In the genomic region with DNA sequence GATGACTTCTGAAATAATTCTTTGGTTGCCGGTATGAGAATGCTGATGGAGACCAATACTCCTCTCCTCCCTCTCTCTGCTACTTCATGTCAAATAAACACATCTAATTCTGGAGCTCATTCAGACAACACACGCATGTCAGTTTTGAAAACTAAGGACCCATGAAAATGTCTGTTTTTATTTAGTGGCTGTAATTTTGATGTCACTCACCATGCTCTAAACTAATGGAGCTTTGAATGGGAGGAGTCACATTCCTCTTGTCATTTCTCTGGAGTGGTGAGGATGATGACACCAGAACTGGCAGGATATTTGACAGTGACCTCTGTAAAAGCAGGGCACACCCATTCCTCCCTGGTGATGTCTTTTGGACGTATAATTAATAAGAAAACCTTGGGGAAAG, we compare ENCODE assay signal across 16 cellular contexts.
A peak's percentile ranks its signal among the peaks of the same experiment; 100 is the strongest.
DNase-seq lines count a peak whose midpoint lies in the region; ATAC-seq and TF ChIP-seq lines count a peak whose summit lies in the region.
"Had no signal": no experiment of that assay in that cellular context is flagged by ENCODE, and none has a peak within 500 bp of the region (broad histone marks: within the 10 kb centered on the region; RNA-seq: fewer than 3 reads in every experiment).

No MANE protein-coding gene starts in this region.

- WGBS in right cardiac atrium: 49% methylated on average over 3 of the region's 3 CpGs

- no peaks in the 10 kb centered on the region for H3K36me3 ChIP-seq in skeletal muscle satellite cell (ENCODE audit: insufficient read depth, low read length)
- H3K36me3 ChIP-seq: spleen had no signal

- H3K4me3 ChIP-seq in right cardiac atrium (ENCODE audit: low read length): no peak overlapping the region
- no peak overlapping the region for H3K4me3 ChIP-seq in skeletal muscle satellite cell (ENCODE audit: low read length)
- H3K4me3 ChIP-seq: spleen had no signal

- H3K36me3 Mint-ChIP-seq in MCF 10A (ENCODE audit: insufficient read depth, unreplicated experiment): no peaks in the 10 kb centered on the region

- H3K4me2 ChIP-seq in skeletal muscle satellite cell (ENCODE audit: low read length): peak overlapping the region; percentile 46

- H3K4me1 Mint-ChIP-seq in MCF 10A (ENCODE audit: insufficient read depth, unreplicated experiment): peaks cover 32% of the 10 kb centered on the region

- H3K27me3 Mint-ChIP-seq in MCF 10A (ENCODE audit: insufficient read depth, unreplicated experiment): no peaks in the 10 kb centered on the region
- H3K27me3 Mint-ChIP-seq: IgD-negative memory B cell had no signal

- POLR2A ChIA-PET in MCF 10A (lab: Yijun Ruan, JAX): interaction anchor here (0.6 to 1.8 kb wide), 3 partner anchors 51 to 161 kb away, joined by 3 to 5 read pairs (median 3); no protein-coding TSS in a partner anchor

- H3K9me3 ChIP-seq in right cardiac atrium (ENCODE audit: control insufficient read depth, low read length) (no peaks in the 10 kb centered on the region), skeletal muscle satellite cell (replicated peaks; ENCODE audit: low read length) (no peaks in the 10 kb centered on the region)
- H3K9me3 ChIP-seq: spleen had no signal

- H3K27ac ChIP-seq in right cardiac atrium (ENCODE audit: low read length): no peak overlapping the region
- H3K27ac ChIP-seq: 22Rv1, spleen had no signal

- H3K27ac Mint-ChIP-seq in MCF 10A (ENCODE audit: low read depth, unreplicated experiment): no peak overlapping the region
- H3K27ac Mint-ChIP-seq: activated CD8-positive, alpha-beta T cell treated with anti-CD3 and anti-CD28 coated beads, Interleukin-2, amount 10 ng/mL, durations not matched to agents 7 days and 5 days; IgD-negative memory B cell had no signal

- ATAC-seq in SK-N-SH treated with all-trans-retinoic acid at 6 μM for 48 hours: peak; percentile 19; the same call in 1 of the 3 replicates
- peak; percentile 67 to 73 for ATAC-seq in right cardiac atrium
- ATAC-seq in sciatic nerve: no peak
- ATAC-seq: activated CD8-positive, alpha-beta T cell treated with anti-CD3 and anti-CD28 coated beads, Interleukin-2, amount 10 ng/mL, durations not matched to agents 7 days and 5 days; left lobe of liver had no signal

- peak; percentile 48 for DNase-seq in DMS53 (lab: John Stamatoyannopoulos, UW)
- no peak for DNase-seq in DMS53 treated with DMSO at 0.1 percent for 48 hours (lab: John Stamatoyannopoulos, UW; ENCODE audit: unreplicated experiment)
- no peak for DNase-seq in right cardiac atrium
- no peak for DNase-seq in MCF 10A (ENCODE audit: unreplicated experiment)
- no peak for DNase-seq in sciatic nerve (ENCODE audit: low spot score)
- DNase-seq in hypothalamus (lab: John Stamatoyannopoulos, UW): no peak
- DNase-seq: activated CD8-positive, alpha-beta T cell treated with anti-CD3 and anti-CD28 coated beads, Interleukin-2, amount 10 ng/mL, durations not matched to agents 7 days and 5 days; activated effector memory CD4-positive, alpha-beta T cell treated with anti-CD3 and anti-CD28 coated beads, Interleukin-2, amount 50 U/mL, for 16 hours; effector memory CD4-positive, alpha-beta T cell; NCI-H526; spleen had no signal

- no peak for TF ChIP-seq CTCF in MCF 10A (IDR thresholded peaks at IDR 0.05; ENCODE audit: unreplicated experiment)

- H3K4me3 Mint-ChIP-seq in MCF 10A (ENCODE audit: unreplicated experiment): no peak overlapping the region
- H3K4me3 Mint-ChIP-seq: activated CD8-positive, alpha-beta T cell treated with anti-CD3 and anti-CD28 coated beads, Interleukin-2, amount 10 ng/mL, durations not matched to agents 7 days and 5 days; IgD-negative memory B cell had no signal

- CTCF ChIA-PET in MCF 10A (lab: Yijun Ruan, JAX): interaction anchor here (0.6 kb wide), 2 partner anchors 138 to 617 kb away, joined by 3 to 4 read pairs; no protein-coding TSS in a partner anchor

- peaks cover 7% of the 10 kb centered on the region for H3K4me1 ChIP-seq in right cardiac atrium (ENCODE audit: control insufficient read depth, insufficient read depth, low read length)
- peaks cover 42% of the 10 kb centered on the region for H3K4me1 ChIP-seq in skeletal muscle satellite cell (ENCODE audit: control insufficient read depth, insufficient read depth, low read length)

- intact Hi-C loops in right cardiac atrium (cut with DNase I) (no loop called here), MCF 10A (cut with micrococcal nuclease) (no loop called here), sciatic nerve (cut with DNase I) (no loop called here)

- BruUV-seq in MCF 10A (replicated peaks; lab: Mats Ljungman, UMichigan): no TSS peak

- peak overlapping the region; percentile 26 for H3K9ac ChIP-seq in skeletal muscle satellite cell (ENCODE audit: low read depth, low read length)

- H3K27me3 ChIP-seq in right cardiac atrium (ENCODE audit: control insufficient read depth, insufficient read depth) (no peaks in the 10 kb centered on the region), skeletal muscle satellite cell (ENCODE audit: control insufficient read depth, insufficient read depth, low read length) (no peaks in the 10 kb centered on the region)
- H3K27me3 ChIP-seq: spleen had no signal

- no peaks in the 10 kb centered on the region for H3K9me3 Mint-ChIP-seq in MCF 10A (ENCODE audit: unreplicated experiment)

TF ChIP-seq in SK-N-SH treated with all-trans-retinoic acid at 6 μM for 48 hours, 23 proteins besides CTCF, POLR2A, EP300 and RAD21:
- TF ChIP-seq ESRRG (CRISPR knock-in tag; IDR thresholded peaks at IDR 0.05): no peak
- no peak for TF ChIP-seq TCF4 (CRISPR knock-in tag; IDR thresholded peaks at IDR 0.05; ENCODE audit: borderline replicate concordance)
- no peak for TF ChIP-seq PPARA (CRISPR knock-in tag; IDR thresholded peaks at IDR 0.05; ENCODE audit: borderline replicate concordance)
TF ChIP-seq in SK-N-SH treated with all-trans-retinoic acid at 6 μM for 48 hours: peak in this region for 0.
